ENCODE assay signal across 1 cellular context in the genomic region with DNA sequence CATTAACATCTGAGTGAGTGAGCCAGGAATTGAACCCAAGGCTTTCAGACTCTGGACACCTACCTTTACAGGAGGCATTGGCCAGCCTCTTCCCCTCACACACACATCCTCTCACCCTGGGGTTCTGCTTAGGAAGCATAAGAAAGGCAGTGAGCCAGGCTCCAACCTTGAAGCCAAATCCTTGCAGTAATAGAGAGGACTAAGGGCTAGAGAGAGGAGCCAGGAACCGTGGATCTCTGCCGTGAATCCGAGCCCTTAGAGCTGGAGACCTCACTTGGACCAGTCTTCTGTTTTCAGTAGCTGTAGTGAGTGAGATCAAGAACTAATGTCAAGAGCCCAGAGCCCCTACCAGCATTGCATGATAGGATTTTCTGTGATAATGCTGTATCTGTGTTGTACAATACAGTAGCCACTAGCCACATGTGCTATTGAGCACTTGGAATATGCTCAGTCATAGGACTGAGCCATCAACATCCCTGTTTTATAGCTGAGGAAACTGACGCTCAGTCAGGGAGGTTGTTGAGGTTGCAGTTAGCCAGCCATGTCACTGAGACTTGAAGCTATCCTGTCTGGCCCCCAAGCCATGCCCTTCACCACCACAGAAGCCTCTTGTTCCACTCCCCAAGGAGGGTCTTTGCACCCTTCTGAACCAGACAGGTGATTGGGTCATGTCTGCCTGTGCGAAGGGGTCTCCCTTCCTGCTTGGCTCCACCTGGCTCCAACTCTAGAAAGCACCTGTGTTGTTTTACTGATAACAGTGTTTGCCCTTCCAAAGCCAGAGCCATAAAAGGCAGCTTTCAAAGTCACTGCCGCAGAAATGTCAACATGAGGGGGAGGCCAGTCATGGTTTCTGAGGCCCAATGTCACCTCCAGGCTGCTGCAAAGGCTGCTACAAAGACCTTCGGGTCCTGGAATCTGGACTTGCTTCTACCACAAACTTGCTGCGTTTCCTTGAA.
TF ChIP-seq lines count a peak whose summit lies in the region.

No MANE protein-coding gene starts in this region.

TF ChIP-seq in A549, 52 proteins besides CTCF, POLR2A, EP300 and RAD21 (continued from another document):
- TF ChIP-seq, protein P1, sequence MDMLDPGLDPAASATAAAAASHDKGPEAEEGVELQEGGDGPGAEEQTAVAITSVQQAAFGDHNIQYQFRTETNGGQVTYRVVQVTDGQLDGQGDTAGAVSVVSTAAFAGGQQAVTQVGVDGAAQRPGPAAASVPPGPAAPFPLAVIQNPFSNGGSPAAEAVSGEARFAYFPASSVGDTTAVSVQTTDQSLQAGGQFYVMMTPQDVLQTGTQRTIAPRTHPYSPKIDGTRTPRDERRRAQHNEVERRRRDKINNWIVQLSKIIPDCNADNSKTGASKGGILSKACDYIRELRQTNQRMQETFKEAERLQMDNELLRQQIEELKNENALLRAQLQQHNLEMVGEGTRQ (IDR thresholded peaks at IDR 0.05) = no peak
- TF ChIP-seq, protein P2, sequence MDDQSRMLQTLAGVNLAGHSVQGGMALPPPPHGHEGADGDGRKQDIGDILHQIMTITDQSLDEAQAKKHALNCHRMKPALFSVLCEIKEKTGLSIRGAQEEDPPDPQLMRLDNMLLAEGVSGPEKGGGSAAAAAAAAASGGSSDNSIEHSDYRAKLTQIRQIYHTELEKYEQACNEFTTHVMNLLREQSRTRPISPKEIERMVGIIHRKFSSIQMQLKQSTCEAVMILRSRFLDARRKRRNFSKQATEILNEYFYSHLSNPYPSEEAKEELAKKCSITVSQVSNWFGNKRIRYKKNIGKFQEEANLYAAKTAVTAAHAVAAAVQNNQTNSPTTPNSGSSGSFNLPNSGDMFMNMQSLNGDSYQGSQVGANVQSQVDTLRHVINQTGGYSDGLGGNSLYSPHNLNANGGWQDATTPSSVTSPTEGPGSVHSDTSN (IDR thresholded peaks at IDR 0.05) = no peak
- no peak for TF ChIP-seq FOXS1 (CRISPR knock-in tag; IDR thresholded peaks at IDR 0.05)
- no peak for TF ChIP-seq CBX8 (IDR thresholded peaks at IDR 0.05)
TF ChIP-seq in A549: peak in this region for 0.
